In the genomic region with DNA sequence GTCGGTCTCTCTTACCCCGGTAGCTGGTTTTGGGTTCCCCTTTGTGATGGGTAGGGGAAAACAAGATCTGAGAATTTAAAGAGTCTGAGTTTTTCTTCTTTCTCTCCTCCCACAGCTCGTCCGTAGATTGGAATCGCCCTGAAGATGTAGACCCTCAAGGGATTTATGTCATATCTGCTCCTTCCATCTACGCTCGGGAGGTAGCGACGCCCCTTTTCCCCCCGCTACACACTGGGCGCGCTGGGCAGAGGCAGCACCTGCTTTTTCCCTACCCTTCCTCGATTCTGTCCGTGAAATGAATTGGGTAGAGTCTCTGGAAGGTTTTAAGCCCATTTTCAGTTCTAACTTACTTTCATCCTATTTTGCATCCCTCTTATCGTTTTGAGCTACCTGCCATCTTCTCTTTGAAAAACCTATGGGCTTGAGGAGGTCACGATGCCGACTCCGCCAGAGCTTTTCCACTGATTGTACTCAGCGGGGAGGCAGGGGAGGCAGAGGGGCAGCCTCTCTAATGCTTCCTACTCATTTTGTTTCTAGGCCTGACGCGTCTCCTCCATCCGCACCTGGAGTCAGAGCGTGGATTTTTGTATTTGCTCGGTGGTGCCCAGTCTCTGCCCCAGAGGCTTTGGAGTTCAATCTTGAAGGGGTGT, we compare ENCODE assay signal across 9 cellular contexts. TPM values are rescaled to one million over a fixed set of nuclear protein-coding genes. Genes with fewer than 3 reads are reported as not detected.
A peak's percentile ranks its signal among the peaks of the same experiment; 100 is the strongest.
DNase-seq lines count a peak whose midpoint lies in the region; ATAC-seq and TF ChIP-seq lines count a peak whose summit lies in the region.
"Had no signal": no experiment of that assay in that cellular context is flagged by ENCODE, and none has a peak within 500 bp of the region (broad histone marks: within the 10 kb centered on the region; RNA-seq: fewer than 3 reads in every experiment).

No MANE protein-coding gene starts in this region.

- no peak overlapping the region for H2BK12ac ChIP-seq in trophoblast cell (ENCODE audit: low read length)

- peaks cover 80% of the 10 kb centered on the region for H3K27me3 Mint-ChIP-seq in endodermal cell (ENCODE audit: insufficient read depth)

- H2BK120ac ChIP-seq in trophoblast cell (ENCODE audit: insufficient read depth, low read length, poor library complexity) = no peak overlapping the region

- H3K27me3 ChIP-seq in Peyer's patch (peaks cover 0 to 17% of the 10 kb centered on the region in 2 donors), endodermal cell (ENCODE audit: control insufficient read depth, insufficient read depth, low read length, poor library complexity, severe bottlenecking) (peaks cover 66% of the 10 kb centered on the region), trophoblast cell (ENCODE audit: insufficient read depth, low read length) (peaks cover 33% of the 10 kb centered on the region)

- no peak for ATAC-seq in HG02678 (IDR thresholded peaks at IDR 0.05; ENCODE audit: unreplicated experiment)

- H3K9me3 Mint-ChIP-seq in endodermal cell = peaks cover 9% of the 10 kb centered on the region

- peak overlapping the region; percentile 34 for H4K8ac ChIP-seq in trophoblast cell (ENCODE audit: low read depth, low read length)

- H3K4me1 Mint-ChIP-seq in endodermal cell = no peaks in the 10 kb centered on the region

- H3K18ac ChIP-seq in trophoblast cell (ENCODE audit: low read length) = no peak overlapping the region

- H3K4ac ChIP-seq in trophoblast cell (ENCODE audit: low read depth, low read length) = no peak overlapping the region

- H3K4me3 Mint-ChIP-seq in endodermal cell = peak overlapping the region; percentile 61

- peaks cover 0 to 9% (median 1%) of the 10 kb centered on the region in 4 donors for H3K4me1 ChIP-seq in Peyer's patch
- no peaks in the 10 kb centered on the region for H3K4me1 ChIP-seq in endodermal cell (ENCODE audit: control insufficient read depth, insufficient read depth, low read length)
- peaks cover 3 to 7% of the 10 kb centered on the region in 2 experiments for H3K4me1 ChIP-seq in trophoblast cell (ENCODE audit: control insufficient read depth in 1 of 2, insufficient read depth in 2 of 2, low read length in 2 of 2)

- no peak overlapping the region for H2BK5ac ChIP-seq in trophoblast cell (ENCODE audit: low read depth, low read length, poor library complexity)

- no peak overlapping the region for H4K91ac ChIP-seq in trophoblast cell (ENCODE audit: low read depth, low read length)

- 36 to 45% methylated on average over 15 to 24 of the region's 24 CpGs for WGBS in endodermal cell (ENCODE audit: insufficient coverage in 1 of 2, insufficient read length in 1 of 2), 2 experiments
- WGBS in trophoblast cell (ENCODE audit: extremely low coverage, insufficient coverage, insufficient read length) = no CpG with 5 or more reads among the region's 24 CpGs

- no peak overlapping the region for H3K14ac ChIP-seq in trophoblast cell (ENCODE audit: low read length)

- H3K79me2 ChIP-seq in trophoblast cell (ENCODE audit: control insufficient read depth, insufficient read depth, low read length, poor library complexity) = no peaks in the 10 kb centered on the region

- H3K23ac ChIP-seq in trophoblast cell (ENCODE audit: low read length) = no peak overlapping the region

- peak; percentile 54 for DNase-seq in DMS79 treated with DMSO at 0.1 percent for 48 hours (lab: John Stamatoyannopoulos, UW)
- DNase-seq in DMS79 (lab: John Stamatoyannopoulos, UW) = no peak
- no peak for DNase-seq in Peyer's patch
- no peak for DNase-seq in endodermal cell
- DNase-seq in trophoblast cell = no peak
- no peak for DNase-seq in NCI-H2107 treated with DMSO at 0.1 percent for 48 hours (lab: John Stamatoyannopoulos, UW; ENCODE audit: unreplicated experiment)
- no peak for DNase-seq in NCI-H524 treated with DMSO at 0.1 percent for 48 hours (lab: John Stamatoyannopoulos, UW)

- no peaks in the 10 kb centered on the region for H3K36me3 ChIP-seq in Peyer's patch
- no peaks in the 10 kb centered on the region for H3K36me3 ChIP-seq in endodermal cell (ENCODE audit: control insufficient read depth, insufficient read depth, low read length)
- H3K36me3 ChIP-seq in trophoblast cell (ENCODE audit: control insufficient read depth in 1 of 2, insufficient read depth in 2 of 2, low read length in 2 of 2) = no peaks in the 10 kb centered on the region

- H3K27ac ChIP-seq in Peyer's patch (no peak overlapping the region), endodermal cell (ENCODE audit: low read depth, low read length) (no peak overlapping the region), trophoblast cell (ENCODE audit: low read depth, low read length) (no peak overlapping the region)
- H3K27ac ChIP-seq: 22Rv1 had no signal

- no peak overlapping the region for H3K27ac Mint-ChIP-seq in endodermal cell

- peak overlapping the region; percentile 90 for H3K4me2 ChIP-seq in trophoblast cell (ENCODE audit: low read length)

- no peak overlapping the region for H4K12ac ChIP-seq in trophoblast cell (ENCODE audit: low read depth, low read length)

- no peak for TF ChIP-seq CTCF in Peyer's patch (IDR thresholded peaks at IDR 0.05)
- TF ChIP-seq CTCF in endodermal cell (conservative IDR thresholded peaks at IDR 0.05) = no peak

- H3K9ac ChIP-seq in endodermal cell (ENCODE audit: extremely low read depth, low read length, poor library complexity, severe bottlenecking) = no peak overlapping the region
- H3K9ac ChIP-seq in trophoblast cell (ENCODE audit: low read length) = no peak overlapping the region

- H3K4me3 ChIP-seq in Peyer's patch = peak overlapping the region in 3 of 4 donors; percentile 32 to 53 (median 41)
- peak overlapping the region; percentile 79 for H3K4me3 ChIP-seq in endodermal cell (ENCODE audit: low read length)
- H3K4me3 ChIP-seq in trophoblast cell (ENCODE audit: low read depth, low read length) = no peak overlapping the region

- no peaks in the 10 kb centered on the region for H3K79me1 ChIP-seq in trophoblast cell (ENCODE audit: low read length)

- no peak overlapping the region for H2AK5ac ChIP-seq in trophoblast cell (ENCODE audit: low read length)

- H2AFZ ChIP-seq in trophoblast cell (ENCODE audit: insufficient read depth, low read length, poor library complexity) = peak overlapping the region; percentile 55

- H3K9me3 ChIP-seq in Peyer's patch (no peaks in the 10 kb centered on the region), endodermal cell (ENCODE audit: control insufficient read depth, low read length) (peaks cover 5% of the 10 kb centered on the region), trophoblast cell (ENCODE audit: insufficient read depth, low read depth, low read length) (peaks cover 13% of the 10 kb centered on the region)

- TF ChIP-seq POLR2A in Peyer's patch (IDR thresholded peaks at IDR 0.05) = no peak

- no peaks in the 10 kb centered on the region for H3K36me3 Mint-ChIP-seq in endodermal cell (ENCODE audit: low read depth)

RNA-seq across cellular contexts. Expression of gene SELENOV, which starts 7.1 kb away (rescaled TPM):
- total RNA-seq in Peyer's patch = not detected
- total RNA-seq in endodermal cell = 10 to 100 TPM in 1 of 2 donors, 1 to 10 TPM in 1; 8.7 to 15.3 TPM
- polyA plus RNA-seq in endodermal cell (2013, experiment 1 of 2) = 1.9 TPM
- 1.6 TPM for polyA plus RNA-seq in endodermal cell (2013, experiment 2 of 2)
- polyA plus RNA-seq in trophoblast cell (2013) = 4.4 and 5.0 TPM in 2 replicates

RNA-seq across cellular contexts. Expression of gene DLL3, which starts 9.1 kb away (rescaled TPM):
- total RNA-seq in Peyer's patch = under 1 TPM in 2 of 4 donors, not detected in 2; 0.47 to 0.67 TPM
- 1 to 10 TPM; 2.0 to 4.3 TPM for total RNA-seq in endodermal cell
- polyA plus RNA-seq in endodermal cell (2013, experiment 1 of 2) = 46.8 TPM
- 39.5 TPM for polyA plus RNA-seq in endodermal cell (2013, experiment 2 of 2)
- polyA plus RNA-seq in trophoblast cell (2013) = 0.33 and 0.40 TPM in 2 replicates

RNA-seq across cellular contexts. Expression of gene EID2B, which starts 24.8 kb away (rescaled TPM):
- 1 to 10 TPM in 2 of 4 donors, under 1 TPM in 1, not detected in 1; 0.35 to 1.7 (median 1.1) TPM for total RNA-seq in Peyer's patch
- 1 to 10 TPM; 1.2 to 3.8 TPM for total RNA-seq in endodermal cell
- polyA plus RNA-seq in endodermal cell (2013, experiment 1 of 2) = 5.4 TPM
- 4.6 TPM for polyA plus RNA-seq in endodermal cell (2013, experiment 2 of 2)
- 0.85 and 0.93 TPM in 2 replicates for polyA plus RNA-seq in trophoblast cell (2013)

RNA-seq across cellular contexts. Expression of gene TIMM50, which starts 27.2 kb away (rescaled TPM):
- total RNA-seq in Peyer's patch (10 to 100 TPM; 25.4 to 61.1 (median 33.2) TPM), endodermal cell (10 to 100 TPM; 87.8 to 94.6 TPM)
- polyA plus RNA-seq in endodermal cell (2013, experiment 1 of 2) = 83.8 TPM
- 79.7 TPM for polyA plus RNA-seq in endodermal cell (2013, experiment 2 of 2)
- polyA plus RNA-seq in trophoblast cell (2013) = 66.8 and 71.3 TPM in 2 replicates

RNA-seq across cellular contexts. Expression of gene EID2, which starts 32.1 kb away (rescaled TPM):
- 10 to 100 TPM in 1 of 4 donors, 1 to 10 TPM in 3; 7.1 to 12.4 (median 8.8) TPM for total RNA-seq in Peyer's patch
- total RNA-seq in endodermal cell = 10 to 100 TPM; 24.0 to 29.7 TPM
- 28.3 TPM for polyA plus RNA-seq in endodermal cell (2013, experiment 1 of 2)
- 28.5 TPM for polyA plus RNA-seq in endodermal cell (2013, experiment 2 of 2)
- 12.8 and 13.5 TPM in 2 replicates for polyA plus RNA-seq in trophoblast cell (2013)

Comparison
In these comparisons a context has a peak if more than half of its experiments do, and no peak if none do; other contexts are left out.
1. RNA of gene SELENOV, which starts 7.1 kb away (total RNA-seq): 8.7 to 15.3 TPM in endodermal cell; not detected in Peyer's patch; every median in the first group is over 4 times any median in the second.